In the genomic region with DNA sequence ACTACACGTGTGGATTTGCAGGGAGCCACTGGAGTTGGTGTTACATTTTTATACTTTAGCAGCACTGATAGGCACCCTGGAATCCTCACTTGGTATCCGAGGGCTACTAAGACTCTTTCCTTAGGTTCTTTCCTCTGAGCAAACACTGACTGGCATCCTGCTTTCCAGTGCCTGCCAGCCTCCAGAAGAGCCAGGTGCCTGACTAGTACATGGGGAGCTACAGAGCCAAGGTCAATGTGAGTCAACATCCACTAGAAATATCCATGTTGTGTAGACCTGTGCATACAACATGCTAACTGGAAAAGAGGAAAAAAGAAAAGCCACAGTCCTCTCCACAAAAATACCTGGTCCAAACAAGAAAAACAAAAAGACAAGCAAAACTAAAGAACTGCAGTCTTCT, we compare ENCODE assay signal across 27 cellular contexts. TPM values are rescaled to one million over a fixed set of nuclear protein-coding genes. Genes with fewer than 3 reads are reported as not detected.
"Had no signal": no experiment of that assay in that cellular context is flagged by ENCODE, and none has a peak within 500 bp of the region (broad histone marks: within the 10 kb centered on the region; RNA-seq: fewer than 3 reads in every experiment).

No MANE protein-coding gene starts in this region.

- H3K4me1 ChIP-seq: breast epithelium had no signal

- DNase-seq: activated CD4-positive, alpha-beta memory T cell treated with anti-CD3 and anti-CD28 coated beads, Interleukin-2, amount 10 ng/mL, durations not matched to agents 7 days and 5 days; activated CD4-positive, alpha-beta T cell treated with anti-CD3 and anti-CD28 coated beads, Interleukin-2, amount 50 U/mL, for 1 hour; activated CD4-positive, CD25-positive, alpha-beta regulatory T cell; activated effector memory CD4-positive, alpha-beta T cell treated with Interleukin-2 at 50 U/mL for 16 hours; activated naive CD4-positive, alpha-beta T cell; activated naive CD8-positive, alpha-beta T cell treated with anti-CD3 and anti-CD28 coated beads, Interleukin-2, amount 10 ng/mL, durations not matched to agents 7 days and 5 days; aorta; central memory CD4-positive, alpha-beta T cell; Kasumi-1; KBM-7; NCI-H1048; NCI-H1417 treated with DMSO at 0.1 percent for 48 hours; NCI-H1694; NCI-H2029; NCI-H345; NCI-H510A; NCI-H526 treated with DMSO at 0.1 percent for 48 hours; NCI-H82; Peyer's patch; SK-N-SH; T-helper 1 cell had no signal

- H3K27ac ChIP-seq: breast epithelium, Peyer's patch, RWPE1, VCaP had no signal

- H3K9me3 ChIP-seq: breast epithelium, Peyer's patch, SK-N-SH had no signal

- H3K27ac Mint-ChIP-seq: activated CD4-positive, alpha-beta memory T cell treated with anti-CD3 and anti-CD28 coated beads, Interleukin-2, amount 10 ng/mL, durations not matched to agents 7 days and 5 days had no signal

- H3K9ac ChIP-seq: SK-N-SH had no signal

- H3K4me3 Mint-ChIP-seq: activated CD4-positive, alpha-beta memory T cell treated with anti-CD3 and anti-CD28 coated beads, Interleukin-2, amount 10 ng/mL, durations not matched to agents 7 days and 5 days; activated naive CD8-positive, alpha-beta T cell treated with anti-CD3 and anti-CD28 coated beads, Interleukin-2, amount 10 ng/mL, durations not matched to agents 7 days and 5 days had no signal

- H3K27me3 ChIP-seq: breast epithelium, Peyer's patch had no signal

- H3K27me3 Mint-ChIP-seq: activated CD4-positive, alpha-beta memory T cell treated with anti-CD3 and anti-CD28 coated beads, Interleukin-2, amount 10 ng/mL, durations not matched to agents 7 days and 5 days; activated naive CD8-positive, alpha-beta T cell treated with anti-CD3 and anti-CD28 coated beads, Interleukin-2, amount 10 ng/mL, durations not matched to agents 7 days and 5 days had no signal

- H3K36me3 ChIP-seq: breast epithelium had no signal

- H3K9me3 Mint-ChIP-seq: activated CD4-positive, alpha-beta memory T cell treated with anti-CD3 and anti-CD28 coated beads, Interleukin-2, amount 10 ng/mL, durations not matched to agents 7 days and 5 days; activated naive CD8-positive, alpha-beta T cell treated with anti-CD3 and anti-CD28 coated beads, Interleukin-2, amount 10 ng/mL, durations not matched to agents 7 days and 5 days had no signal

- H3K4me3 ChIP-seq: breast epithelium, Peyer's patch had no signal

RNA-seq across cellular contexts. Expression of a gene that starts 5.9 kb away (rescaled TPM):
- total RNA-seq: activated CD4-positive, alpha-beta memory T cell treated with anti-CD3 and anti-CD28 coated beads, Interleukin-2, amount 10 ng/mL, durations not matched to agents 7 days and 5 days; activated CD8-positive, alpha-beta memory T cell treated with anti-CD3 and anti-CD28 coated beads for 36 hours; activated naive CD8-positive, alpha-beta T cell treated with anti-CD3 and anti-CD28 coated beads, Interleukin-2, amount 10 ng/mL, durations not matched to agents 7 days and 5 days; chondrocyte; Peyer's patch; T-helper 2 cell treated with Interferon-gamma antibody and Interleukin-4, amounts not matched to agents 100 ng/mL and 5 ng/mL, for 36 hours had no signal
